1 cellular context compared by ENCODE assay signal in genomic region chr17:14297161-14297851, GRCh38.
A peak's percentile ranks its signal among the peaks of the same experiment; 100 is the strongest.
TF ChIP-seq lines count a peak whose summit lies in the region.

No MANE protein-coding gene starts in this region.

TF ChIP-seq in HepG2, 621 proteins besides CTCF, POLR2A, EP300 and RAD21 (continued from another document and continues in another):
- TF ChIP-seq ZNF18 (CRISPR knock-in tag; IDR thresholded peaks at IDR 0.05; ENCODE audit: insufficient replicate concordance) (no peak), SMARCC2 (IDR thresholded peaks at IDR 0.05) (no peak), KLF9 (CRISPR knock-in tag; IDR thresholded peaks at IDR 0.05; ENCODE audit: low read depth) (no peak), NFATC3 (CRISPR knock-in tag; IDR thresholded peaks at IDR 0.05) (no peak), SNAPC5 (CRISPR knock-in tag; IDR thresholded peaks at IDR 0.05; ENCODE audit: borderline replicate concordance) (no peak), ZNF691 (CRISPR knock-in tag; IDR thresholded peaks at IDR 0.05; ENCODE audit: borderline replicate concordance, low read depth) (peak; percentile 85; the same call in 1 of the 2 replicates), ZNF768 (CRISPR knock-in tag; IDR thresholded peaks at IDR 0.05) (peak; percentile 66), ZEB1 (IDR thresholded peaks at IDR 0.05; ENCODE audit: insufficient replicate concordance, low read depth) (no peak), KLF15 (CRISPR knock-in tag; IDR thresholded peaks at IDR 0.05; ENCODE audit: borderline replicate concordance) (no peak), RNF2 (conservative IDR thresholded peaks at IDR 0.05; ENCODE audit: low read depth) (peak; percentile 48; the same call in 1 of the 2 replicates), SYNCRIP (IDR thresholded peaks at IDR 0.05; ENCODE audit: insufficient read depth, low read depth, low read length) (no peak), ZNF800 (CRISPR knock-in tag; IDR thresholded peaks at IDR 0.05) (peak; percentile 84), GMEB2 (CRISPR knock-in tag; IDR thresholded peaks at IDR 0.05; ENCODE audit: low read depth) (no peak), ZNF780A (CRISPR knock-in tag; IDR thresholded peaks at IDR 0.05) (peak; percentile 73; the same call in 1 of the 2 replicates), SIX4 (CRISPR knock-in tag; IDR thresholded peaks at IDR 0.05) (no peak), NCOA1 (CRISPR knock-in tag; IDR thresholded peaks at IDR 0.05) (no peak), ZNF329 (CRISPR knock-in tag; IDR thresholded peaks at IDR 0.05; ENCODE audit: low read depth) (peak; percentile 71; the same call in 1 of the 2 replicates), ZBTB33 (CRISPR knock-in tag; IDR thresholded peaks at IDR 0.05) (peak; percentile 55), SP2 (CRISPR knock-in tag; IDR thresholded peaks at IDR 0.05) (no peak), CREB3 (CRISPR knock-in tag; IDR thresholded peaks at IDR 0.05) (no peak), RERE (CRISPR knock-in tag; IDR thresholded peaks at IDR 0.05; ENCODE audit: low read depth) (no peak), GLI4 (CRISPR knock-in tag; IDR thresholded peaks at IDR 0.05; ENCODE audit: borderline replicate concordance) (no peak), ZNF24 (IDR thresholded peaks at IDR 0.05) (no peak), CBX2 (IDR thresholded peaks at IDR 0.05; ENCODE audit: low read depth, low read length) (no peak), CBX2 (CRISPR knock-in tag; IDR thresholded peaks at IDR 0.05; ENCODE audit: low read depth) (no peak), GTF3A (CRISPR knock-in tag; conservative IDR thresholded peaks at IDR 0.05) (peak; percentile 81; the same call in 1 of the 2 replicates), ZNF781 (CRISPR knock-in tag; IDR thresholded peaks at IDR 0.05; ENCODE audit: borderline replicate concordance, not compliant biosample characterization) (no peak), HNF4G (IDR thresholded peaks at IDR 0.05; ENCODE audit: borderline replicate concordance, low read depth, low read length) (no peak), HNF4G (CRISPR knock-in tag; IDR thresholded peaks at IDR 0.05; ENCODE audit: borderline replicate concordance, low read depth) (peak; percentile 70; the same call in 1 of the 2 replicates), GPN1 (CRISPR knock-in tag; IDR thresholded peaks at IDR 0.05; ENCODE audit: borderline replicate concordance) (no peak), ZNF331 (CRISPR knock-in tag; IDR thresholded peaks at IDR 0.05) (no peak; the same call in 1 of the 2 replicates), ZNF766 (CRISPR knock-in tag; IDR thresholded peaks at IDR 0.05; ENCODE audit: borderline replicate concordance) (no peak), MAFK (conservative IDR thresholded peaks at IDR 0.05 in 1 of 2, IDR thresholded peaks at IDR 0.05 in 1 of 2; ENCODE audit: low read length in 2 of 2) (no peak), RFX1 (IDR thresholded peaks at IDR 0.05) (no peak), SP1 (IDR thresholded peaks at IDR 0.05) (no peak), SP1 (CRISPR knock-in tag; IDR thresholded peaks at IDR 0.05) (no peak), DRAP1 (CRISPR knock-in tag; IDR thresholded peaks at IDR 0.05) (0 out of 2 replicates have a peak, but pooled peaks have one; percentile 35), ZFP90 (CRISPR knock-in tag; IDR thresholded peaks at IDR 0.05; ENCODE audit: borderline replicate concordance) (no peak), POLR2G (IDR thresholded peaks at IDR 0.05; ENCODE audit: low read depth, low read length) (no peak; the same call in 1 of the 2 replicates), TCF7 (IDR thresholded peaks at IDR 0.05; ENCODE audit: low read depth) (no peak), BRCA1 (CRISPR knock-in tag; IDR thresholded peaks at IDR 0.05) (no peak), SMAD1 (CRISPR knock-in tag; IDR thresholded peaks at IDR 0.05; ENCODE audit: borderline replicate concordance, low read depth) (no peak), NR0B2 (CRISPR knock-in tag; IDR thresholded peaks at IDR 0.05) (peak; percentile 63; the same call in 1 of the 2 replicates), KAT2B (IDR thresholded peaks at IDR 0.05; ENCODE audit: borderline replicate concordance, low read depth, low read length) (no peak), ZSCAN30 (CRISPR knock-in tag; IDR thresholded peaks at IDR 0.05) (no peak), ZNF788 (CRISPR knock-in tag; IDR thresholded peaks at IDR 0.05; ENCODE audit: borderline replicate concordance) (peak; percentile 93; the same call in 1 of the 2 replicates), RAD51 (IDR thresholded peaks at IDR 0.05; ENCODE audit: borderline replicate concordance) (no peak), ZNF17 (CRISPR knock-in tag; IDR thresholded peaks at IDR 0.05) (no peak), ATF5 (CRISPR knock-in tag; IDR thresholded peaks at IDR 0.05; ENCODE audit: low read depth) (no peak; the same call in 1 of the 2 replicates)
